23 cellular contexts compared by ENCODE assay signal in the genomic region with DNA sequence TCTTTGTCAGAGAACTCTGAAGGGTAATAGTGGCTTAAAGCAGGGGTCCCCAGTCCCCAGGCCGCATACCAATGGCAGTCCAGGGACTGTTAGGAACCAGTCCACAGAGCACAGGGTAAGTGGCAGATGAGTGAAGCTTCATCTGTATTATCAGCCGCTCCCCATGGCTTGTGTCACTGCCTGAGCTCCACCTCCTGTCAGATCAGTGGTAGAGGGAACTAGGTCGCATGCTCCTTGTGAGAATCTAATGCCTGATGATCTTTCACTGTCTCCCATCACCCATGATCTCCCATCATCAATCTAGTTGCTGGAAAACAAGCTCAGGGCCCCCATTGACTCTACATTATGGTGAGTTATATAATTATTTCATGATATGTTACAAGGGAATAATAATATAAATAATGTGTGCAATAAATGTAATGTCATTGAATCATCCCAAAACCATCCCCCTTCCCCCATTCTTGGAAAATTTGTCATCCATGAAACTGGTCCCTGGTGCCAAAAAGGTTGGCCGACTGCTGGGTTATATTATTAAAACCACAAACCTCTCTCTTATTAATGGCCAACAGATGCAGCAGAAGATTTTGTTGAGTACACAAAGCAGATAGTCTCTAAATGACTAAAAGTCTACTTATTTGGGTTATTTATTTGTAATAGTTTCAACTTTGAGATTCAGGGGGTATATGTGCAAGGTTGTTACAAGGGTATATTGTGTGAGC.
DNase-seq lines count a peak whose midpoint lies in the region; ATAC-seq, FAIRE-seq and TF ChIP-seq lines count a peak whose summit lies in the region.
"Had no signal": no experiment of that assay in that cellular context is flagged by ENCODE, and none has a peak within 500 bp of the region (broad histone marks: within the 10 kb centered on the region; RNA-seq: fewer than 3 reads in every experiment).

No MANE protein-coding gene starts in this region.

- H3K9me3 Mint-ChIP-seq in activated CD4-positive, alpha-beta T cell treated with anti-CD3 and anti-CD28 coated beads for 36 hours (ENCODE audit: low read depth): peaks cover 5% of the 10 kb centered on the region

- no peaks in the 10 kb centered on the region; a peak in 1 of 4 replicates for H3K4me1 ChIP-seq in SK-N-SH (ENCODE audit: control insufficient read depth in 1 of 2, insufficient read depth in 2 of 2, low read depth in 1 of 2, low read length in 1 of 2)
- H3K4me1 ChIP-seq: heart right ventricle had no signal

- no peaks in the 10 kb centered on the region for H4K20me1 ChIP-seq in SK-N-SH (ENCODE audit: insufficient read depth)

- FAIRE-seq in urothelium cell line (lab: Jason Lieb, UNC): no peak
- FAIRE-seq: colon, endothelial cell of umbilical vein, kidney had no signal

- H3K9ac ChIP-seq in SK-N-SH: no peak overlapping the region

- H3K79me2 ChIP-seq in SK-N-SH (ENCODE audit: insufficient read depth): no peaks in the 10 kb centered on the region

- TF ChIP-seq CTCF in SK-N-SH (IDR thresholded peaks at IDR 0.05) (no peak), fibroblast of the aortic adventitia (IDR thresholded peaks at IDR 0.05; ENCODE audit: insufficient read depth, low read length) (no peak)

- H3K27ac ChIP-seq in SK-N-SH (ENCODE audit: low read depth in 2 of 2, low read length in 1 of 2): peak overlapping the region in 1 of 2 experiments; percentile 83; a peak in 2 of 4 replicates
- H3K27ac ChIP-seq: heart right ventricle, thoracic aorta had no signal

- H3K27ac Mint-ChIP-seq in activated CD4-positive, alpha-beta T cell treated with anti-CD3 and anti-CD28 coated beads for 36 hours: no peak overlapping the region
- H3K27ac Mint-ChIP-seq: CD4-positive, alpha-beta memory T cell; T-helper 17 cell had no signal

- CTCF ChIA-PET in SK-N-SH (lab: Yijun Ruan, JAX): no interaction called here
- CTCF ChIA-PET in activated CD4-positive, alpha-beta T cell treated with anti-CD3 and anti-CD28 coated beads for 36 hours (lab: Charles Lee): no interaction called here

- H3K9me3 ChIP-seq in SK-N-SH: no peaks in the 10 kb centered on the region
- H3K9me3 ChIP-seq: thoracic aorta had no signal

- no peaks in the 10 kb centered on the region for H3K9me2 ChIP-seq in SK-N-SH

- no peak for ATAC-seq in activated CD4-positive, alpha-beta T cell treated with anti-CD3 and anti-CD28 coated beads for 36 hours
- ATAC-seq in HG03159 (IDR thresholded peaks at IDR 0.05; ENCODE audit: unreplicated experiment): no peak
- ATAC-seq: heart right ventricle, T-helper 17 cell had no signal

- intact Hi-C loops in activated CD4-positive, alpha-beta T cell treated with anti-CD3 and anti-CD28 coated beads for 36 hours (cut with DNase I, micrococcal nuclease): no loop called here

- H2AFZ ChIP-seq in SK-N-SH (ENCODE audit: low read depth): no peak overlapping the region

- WGBS in SK-N-SH (ENCODE audit: low lambda C conversion rate): 54% methylated on average over 3 of the region's 4 CpGs

- H3K4me2 ChIP-seq in SK-N-SH: peak overlapping the region; percentile 30; the same call in 1 of the 2 replicates

- TF ChIP-seq EP300 in SK-N-SH (IDR thresholded peaks at IDR 0.05; ENCODE audit: borderline replicate concordance in 1 of 2, low read depth in 1 of 2, low read length in 1 of 2): peak in 1 of 2 experiments; percentile 96; a peak in 2 of 4 replicates

- DNase-seq in GM04504 (ENCODE audit: low read depth) (peak; percentile 86), SK-N-SH (no peak), fibroblast of the aortic adventitia (ENCODE audit: low read depth) (peak; percentile 84), urothelium cell line (ENCODE audit: low spot score) (peak; percentile 10), NCI-H2171 treated with DMSO at 0.1 percent for 48 hours (lab: John Stamatoyannopoulos, UW) (no peak)
- no peak for DNase-seq in activated CD4-positive, alpha-beta T cell treated with anti-CD3 and anti-CD28 coated beads for 36 hours
- DNase-seq: activated CD4-positive, CD25-positive, alpha-beta regulatory T cell; activated effector memory CD4-positive, alpha-beta T cell treated with Interleukin-2 at 50 U/mL for 16 hours; amygdala; CD4-positive, alpha-beta memory T cell; DND-41; heart right ventricle; kidney; NCI-H1436 treated with DMSO at 0.1 percent for 48 hours; NCI-H2227 treated with DMSO at 0.1 percent for 48 hours; NK-92 treated with Interleukin-12 subunit alpha and Interleukin-12 subunit beta, amount 100 ng/mL, for 24 hours; Right ventricle myocardium superior; T-helper 17 cell had no signal

- no peaks in the 10 kb centered on the region for H3K27me3 ChIP-seq in SK-N-SH (ENCODE audit: insufficient read depth)
- H3K27me3 ChIP-seq: heart right ventricle had no signal

- no peaks in the 10 kb centered on the region for H3K36me3 ChIP-seq in SK-N-SH (replicated peaks in 1 of 2; ENCODE audit: control insufficient read depth in 1 of 2, insufficient read depth in 2 of 2, low read length in 1 of 2)
- H3K36me3 ChIP-seq: heart right ventricle, thoracic aorta had no signal

- H3K4me1 Mint-ChIP-seq in activated CD4-positive, alpha-beta T cell treated with anti-CD3 and anti-CD28 coated beads for 36 hours: no peaks in the 10 kb centered on the region
- H3K4me1 Mint-ChIP-seq: CD4-positive, alpha-beta memory T cell; T-helper 17 cell had no signal

- POLR2A ChIA-PET in SK-N-SH (lab: Yijun Ruan, JAX): no interaction called here
- POLR2A ChIA-PET in activated CD4-positive, alpha-beta T cell treated with anti-CD3 and anti-CD28 coated beads for 36 hours (lab: Charles Lee): no interaction called here

- no peaks in the 10 kb centered on the region for H3K36me3 Mint-ChIP-seq in activated CD4-positive, alpha-beta T cell treated with anti-CD3 and anti-CD28 coated beads for 36 hours (ENCODE audit: low read depth)
- H3K36me3 Mint-ChIP-seq: CD4-positive, alpha-beta memory T cell had no signal

- TF ChIP-seq RAD21 in SK-N-SH (IDR thresholded peaks at IDR 0.05; ENCODE audit: low read length): no peak

- no peak overlapping the region for H3K4me3 ChIP-seq in SK-N-SH (ENCODE audit: low read depth in 2 of 2, low read length in 1 of 2)
- H3K4me3 ChIP-seq in fibroblast of the aortic adventitia (ENCODE audit: low read depth, low read length): no peak overlapping the region
- H3K4me3 ChIP-seq: heart right ventricle, skin epidermis, thoracic aorta had no signal

- H3F3A ChIP-seq in SK-N-SH (replicated peaks; ENCODE audit: insufficient read depth): peaks cover 13% of the 10 kb centered on the region

- H3K4me3 Mint-ChIP-seq in activated CD4-positive, alpha-beta T cell treated with anti-CD3 and anti-CD28 coated beads for 36 hours: no peak overlapping the region
- H3K4me3 Mint-ChIP-seq: CD4-positive, alpha-beta memory T cell; T-helper 17 cell had no signal

- no peaks in the 10 kb centered on the region for H3K27me3 Mint-ChIP-seq in activated CD4-positive, alpha-beta T cell treated with anti-CD3 and anti-CD28 coated beads for 36 hours
- H3K27me3 Mint-ChIP-seq: CD4-positive, alpha-beta memory T cell; T-helper 17 cell had no signal

TF ChIP-seq in SK-N-SH, 30 proteins besides CTCF, POLR2A, EP300 and RAD21 (continues in another document):
- TF ChIP-seq FOXM1 (IDR thresholded peaks at IDR 0.05; ENCODE audit: low read depth): peak; percentile 83
- no peak for TF ChIP-seq GATA2 (CRISPR knock-in tag; IDR thresholded peaks at IDR 0.05)
- TF ChIP-seq NRF1 (IDR thresholded peaks at IDR 0.05; ENCODE audit: low read depth, low read length): no peak
- TF ChIP-seq SMC3 (IDR thresholded peaks at IDR 0.05; ENCODE audit: low read depth, low read length): no peak
- TF ChIP-seq, protein P1, sequence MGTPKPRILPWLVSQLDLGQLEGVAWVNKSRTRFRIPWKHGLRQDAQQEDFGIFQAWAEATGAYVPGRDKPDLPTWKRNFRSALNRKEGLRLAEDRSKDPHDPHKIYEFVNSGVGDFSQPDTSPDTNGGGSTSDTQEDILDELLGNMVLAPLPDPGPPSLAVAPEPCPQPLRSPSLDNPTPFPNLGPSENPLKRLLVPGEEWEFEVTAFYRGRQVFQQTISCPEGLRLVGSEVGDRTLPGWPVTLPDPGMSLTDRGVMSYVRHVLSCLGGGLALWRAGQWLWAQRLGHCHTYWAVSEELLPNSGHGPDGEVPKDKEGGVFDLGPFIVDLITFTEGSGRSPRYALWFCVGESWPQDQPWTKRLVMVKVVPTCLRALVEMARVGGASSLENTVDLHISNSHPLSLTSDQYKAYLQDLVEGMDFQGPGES (IDR thresholded peaks at IDR 0.05; ENCODE audit: low read depth, low read length): no peak
- no peak for TF ChIP-seq ELF1 (IDR thresholded peaks at IDR 0.05)
- peak; percentile 93 for TF ChIP-seq TEAD4 (IDR thresholded peaks at IDR 0.05; ENCODE audit: borderline replicate concordance, insufficient read depth)
- TF ChIP-seq, protein P2, sequence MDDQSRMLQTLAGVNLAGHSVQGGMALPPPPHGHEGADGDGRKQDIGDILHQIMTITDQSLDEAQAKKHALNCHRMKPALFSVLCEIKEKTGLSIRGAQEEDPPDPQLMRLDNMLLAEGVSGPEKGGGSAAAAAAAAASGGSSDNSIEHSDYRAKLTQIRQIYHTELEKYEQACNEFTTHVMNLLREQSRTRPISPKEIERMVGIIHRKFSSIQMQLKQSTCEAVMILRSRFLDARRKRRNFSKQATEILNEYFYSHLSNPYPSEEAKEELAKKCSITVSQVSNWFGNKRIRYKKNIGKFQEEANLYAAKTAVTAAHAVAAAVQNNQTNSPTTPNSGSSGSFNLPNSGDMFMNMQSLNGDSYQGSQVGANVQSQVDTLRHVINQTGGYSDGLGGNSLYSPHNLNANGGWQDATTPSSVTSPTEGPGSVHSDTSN (IDR thresholded peaks at IDR 0.05): peak; percentile 75
- TF ChIP-seq GABPA (IDR thresholded peaks at IDR 0.05; ENCODE audit: low read depth): no peak
- TF ChIP-seq, protein P3, sequence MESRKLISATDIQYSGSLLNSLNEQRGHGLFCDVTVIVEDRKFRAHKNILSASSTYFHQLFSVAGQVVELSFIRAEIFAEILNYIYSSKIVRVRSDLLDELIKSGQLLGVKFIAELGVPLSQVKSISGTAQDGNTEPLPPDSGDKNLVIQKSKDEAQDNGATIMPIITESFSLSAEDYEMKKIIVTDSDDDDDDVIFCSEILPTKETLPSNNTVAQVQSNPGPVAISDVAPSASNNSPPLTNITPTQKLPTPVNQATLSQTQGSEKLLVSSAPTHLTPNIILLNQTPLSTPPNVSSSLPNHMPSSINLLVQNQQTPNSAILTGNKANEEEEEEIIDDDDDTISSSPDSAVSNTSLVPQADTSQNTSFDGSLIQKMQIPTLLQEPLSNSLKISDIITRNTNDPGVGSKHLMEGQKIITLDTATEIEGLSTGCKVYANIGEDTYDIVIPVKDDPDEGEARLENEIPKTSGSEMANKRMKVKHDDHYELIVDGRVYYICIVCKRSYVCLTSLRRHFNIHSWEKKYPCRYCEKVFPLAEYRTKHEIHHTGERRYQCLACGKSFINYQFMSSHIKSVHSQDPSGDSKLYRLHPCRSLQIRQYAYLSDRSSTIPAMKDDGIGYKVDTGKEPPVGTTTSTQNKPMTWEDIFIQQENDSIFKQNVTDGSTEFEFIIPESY (IDR thresholded peaks at IDR 0.05; ENCODE audit: borderline replicate concordance, low read depth): no peak
- peak; percentile 92 for TF ChIP-seq JUND (IDR thresholded peaks at IDR 0.05)
- no peak for TF ChIP-seq MXI1 (IDR thresholded peaks at IDR 0.05; ENCODE audit: low read depth, low read length)
- no peak for TF ChIP-seq TAF1 (IDR thresholded peaks at IDR 0.05; ENCODE audit: borderline replicate concordance, low read depth, low read length)

Comparison
In these comparisons a context has a peak if more than half of its experiments do, and no peak if none do; other contexts are left out.
1. DNase-seq: peak in GM04504 (single experiment), fibroblast of the aortic adventitia (single experiment) and urothelium cell line (single experiment); none in SK-N-SH (single experiment), activated CD4-positive, alpha-beta T cell treated with anti-CD3 and anti-CD28 coated beads for 36 hours (single experiment) and NCI-H2171 treated with DMSO at 0.1 percent for 48 hours (single experiment).